In the genomic region with DNA sequence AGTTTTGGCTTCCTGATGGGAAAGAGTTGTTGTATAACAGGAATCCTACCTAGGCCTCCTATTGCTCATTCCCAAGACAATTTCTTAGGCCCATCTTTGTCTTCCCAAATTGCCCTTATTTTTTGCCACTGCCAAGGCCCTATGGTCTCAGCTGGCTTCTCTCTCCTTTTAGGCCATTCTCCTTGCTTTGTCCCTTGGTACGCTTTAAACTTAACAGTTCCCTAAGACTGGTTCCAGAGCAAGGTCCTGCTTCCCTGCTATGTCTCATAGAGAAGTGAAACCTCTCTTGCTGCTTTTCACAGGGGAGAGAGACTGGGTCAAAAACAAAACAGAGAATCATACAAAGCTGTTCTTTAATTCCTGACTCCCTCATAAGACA, we compare ENCODE assay signal across 9 cellular contexts.
A peak's percentile ranks its signal among the peaks of the same experiment; 100 is the strongest.
DNase-seq lines count a peak whose midpoint lies in the region; ATAC-seq and TF ChIP-seq lines count a peak whose summit lies in the region.
"Had no signal": no experiment of that assay in that cellular context is flagged by ENCODE, and none has a peak within 500 bp of the region (broad histone marks: within the 10 kb centered on the region; RNA-seq: fewer than 3 reads in every experiment).

No MANE protein-coding gene starts in this region.

- DNase-seq in cardiac muscle cell (ENCODE audit: low read depth in 1 of 2, low spot score in 1 of 2) (no peak), right atrium auricular region (ENCODE audit: low spot score) (no peak), uterus (no peak), DMS114 treated with DMSO at 0.1 percent for 48 hours (lab: John Stamatoyannopoulos, UW; ENCODE audit: unreplicated experiment) (no peak), ecto neural progenitor cell (ENCODE audit: low spot score) (no peak)
- DNase-seq in central memory CD8-positive, alpha-beta T cell (ENCODE audit: low spot score in 2 of 2): no peak
- no peak for DNase-seq in activated CD4-positive, alpha-beta T cell treated with anti-CD3 and anti-CD28 coated beads for 4 hours
- DNase-seq: caudate nucleus had no signal

- peak overlapping the region; percentile 87 for H3K27ac Mint-ChIP-seq in central memory CD8-positive, alpha-beta T cell (ENCODE audit: low read depth)

- H3K27me3 ChIP-seq in cardiac muscle cell (no peaks in the 10 kb centered on the region), right atrium auricular region (no peaks in the 10 kb centered on the region), uterus (no peaks in the 10 kb centered on the region)

- H3K27me3 Mint-ChIP-seq in central memory CD8-positive, alpha-beta T cell: no peaks in the 10 kb centered on the region

- no peak for TF ChIP-seq CTCF in cardiac muscle cell (IDR thresholded peaks at IDR 0.05; ENCODE audit: low read depth, low read length)
- TF ChIP-seq CTCF in right atrium auricular region (IDR thresholded peaks at IDR 0.05): no peak
- TF ChIP-seq CTCF in uterus (IDR thresholded peaks at IDR 0.05): no peak

- H3K9me3 ChIP-seq in cardiac muscle cell (ENCODE audit: low read depth) (no peaks in the 10 kb centered on the region), right atrium auricular region (no peaks in the 10 kb centered on the region), uterus (no peaks in the 10 kb centered on the region)

- peak overlapping the region; percentile 58 for H3K4me3 Mint-ChIP-seq in central memory CD8-positive, alpha-beta T cell

- H3K9me3 Mint-ChIP-seq in central memory CD8-positive, alpha-beta T cell: peaks cover 2% of the 10 kb centered on the region

- no peak overlapping the region for H3K4me3 ChIP-seq in cardiac muscle cell
- no peak overlapping the region for H3K4me3 ChIP-seq in right atrium auricular region
- no peak overlapping the region for H3K4me3 ChIP-seq in uterus

- ATAC-seq in HG03095 (IDR thresholded peaks at IDR 0.05; ENCODE audit: unreplicated experiment): peak; percentile 52
- no peak for ATAC-seq in central memory CD8-positive, alpha-beta T cell (replicated peaks; ENCODE audit: extremely low read depth, poor library complexity, severe bottlenecking)

- intact Hi-C loops in uterus (cut with DNase I; ENCODE audit: low total_unique reads): no loop called here

- H3K4me1 ChIP-seq in cardiac muscle cell (ENCODE audit: low read depth) (peaks cover 37% of the 10 kb centered on the region), right atrium auricular region (peaks cover 0 to 21% of the 10 kb centered on the region in 2 donors), uterus (peaks cover 4 to 6% of the 10 kb centered on the region in 2 donors)

- peaks cover 4% of the 10 kb centered on the region for H3K36me3 Mint-ChIP-seq in central memory CD8-positive, alpha-beta T cell (ENCODE audit: insufficient read depth)

- no peaks in the 10 kb centered on the region for H3K36me3 ChIP-seq in cardiac muscle cell
- H3K36me3 ChIP-seq in right atrium auricular region: no peaks in the 10 kb centered on the region
- no peaks in the 10 kb centered on the region for H3K36me3 ChIP-seq in uterus

- H3K27ac ChIP-seq in cardiac muscle cell: peak overlapping the region; percentile 90
- no peak overlapping the region for H3K27ac ChIP-seq in right atrium auricular region
- H3K27ac ChIP-seq in uterus: peak overlapping the region; percentile 35 to 65

- peaks cover 77% of the 10 kb centered on the region for H3K4me1 Mint-ChIP-seq in central memory CD8-positive, alpha-beta T cell

- no peak for TF ChIP-seq POLR2A in uterus (IDR thresholded peaks at IDR 0.05)

Comparison
In these comparisons a context has a peak if more than half of its experiments do, and no peak if none do; other contexts are left out.
1. H3K27ac ChIP-seq: peak in cardiac muscle cell (single experiment) and uterus (2 of 2); none in right atrium auricular region (0 of 2).